In the genomic region with DNA sequence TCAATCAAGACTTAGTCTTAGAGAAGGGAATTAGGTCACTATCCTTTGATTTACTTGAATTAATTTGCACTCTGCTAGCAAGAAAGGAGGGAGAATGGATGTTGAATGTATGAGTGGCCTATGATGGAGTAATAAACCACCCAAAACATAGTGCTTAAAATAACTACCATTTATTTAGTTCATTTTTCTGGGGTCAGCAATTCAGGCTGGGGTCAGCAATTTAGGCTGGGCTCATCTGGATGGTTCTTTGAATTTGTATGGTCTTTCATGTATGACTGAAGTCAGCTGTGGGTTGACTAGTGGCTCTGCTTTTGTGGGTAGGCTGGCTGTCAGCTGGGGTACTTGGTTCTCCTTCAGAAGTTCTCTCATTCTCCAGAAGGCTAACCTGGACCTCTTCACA, we compare ENCODE assay signal across 17 cellular contexts. TPM values are rescaled to one million over a fixed set of nuclear protein-coding genes. Genes with fewer than 3 reads are reported as not detected.
A peak's percentile ranks its signal among the peaks of the same experiment; 100 is the strongest.
DNase-seq lines count a peak whose midpoint lies in the region; ATAC-seq and TF ChIP-seq lines count a peak whose summit lies in the region.
"Had no signal": no experiment of that assay in that cellular context is flagged by ENCODE, and none has a peak within 500 bp of the region (broad histone marks: within the 10 kb centered on the region; RNA-seq: fewer than 3 reads in every experiment).

No MANE protein-coding gene starts in this region.

- H3K36me3 ChIP-seq in BLaER1 treated with 17β-estradiol and CSF1 and Interleukin-3, amounts not matched to agents 10 nM and 100 nM = no peaks in the 10 kb centered on the region
- H3K36me3 ChIP-seq in testis (ENCODE audit: low read depth, missing control alignments) = no peaks in the 10 kb centered on the region
- H3K36me3 ChIP-seq: HAP-1 had no signal

- DNase-seq in nephron progenitor cell = no peak
- no peak for DNase-seq in testis
- DNase-seq in activated CD4-positive, alpha-beta memory T cell treated with anti-CD3 and anti-CD28 coated beads for 36 hours = no peak
- DNase-seq: CD4-positive, alpha-beta T cell; CD8-positive, alpha-beta memory T cell; DMS 273 treated with DMSO at 0.1 percent for 48 hours; DMS79; EL; GDM1; GOT3; HFFc6 had no signal

- peak overlapping the region in 7 of 11 experiments; percentile 10 to 59 (median 44); a peak in 13 of 22 replicates for H3K4me2 ChIP-seq in BLaER1 treated with 17β-estradiol and CSF1 and Interleukin-3, amounts not matched to agents 10 nM and 100 nM

- H3K27me3 Mint-ChIP-seq in nephron progenitor cell (ENCODE audit: low read depth, poor library complexity) = peaks cover 2% of the 10 kb centered on the region
- H3K27me3 Mint-ChIP-seq in activated CD4-positive, alpha-beta memory T cell treated with anti-CD3 and anti-CD28 coated beads for 36 hours = peaks cover 16% of the 10 kb centered on the region

- H3K4me3 Mint-ChIP-seq in nephron progenitor cell = no peak overlapping the region
- H3K4me3 Mint-ChIP-seq in activated CD4-positive, alpha-beta memory T cell treated with anti-CD3 and anti-CD28 coated beads for 36 hours = no peak overlapping the region
- H3K4me3 Mint-ChIP-seq: CD14-positive monocyte; CD4-positive, alpha-beta T cell; CD8-positive, alpha-beta memory T cell; HFFc6 had no signal

- H3K27ac Mint-ChIP-seq in nephron progenitor cell = peak overlapping the region; percentile 56
- H3K27ac Mint-ChIP-seq in activated CD4-positive, alpha-beta memory T cell treated with anti-CD3 and anti-CD28 coated beads for 36 hours = no peak overlapping the region
- H3K27ac Mint-ChIP-seq: CD4-positive, alpha-beta T cell; CD8-positive, alpha-beta memory T cell; HFFc6 had no signal

- intact Hi-C loops in testis (cut with DNase I; ENCODE audit: low total_unique reads) = no loop called here
- intact Hi-C loops in activated CD4-positive, alpha-beta memory T cell treated with anti-CD3 and anti-CD28 coated beads for 36 hours (cut with micrococcal nuclease) = no loop called here

- TF ChIP-seq CTCF in nephron progenitor cell (IDR thresholded peaks at IDR 0.05) (no peak), testis (IDR thresholded peaks at IDR 0.05) (no peak)

- H3K4me3 ChIP-seq in BLaER1 treated with 17β-estradiol and CSF1 and Interleukin-3, amounts not matched to agents 10 nM and 100 nM = no peak overlapping the region
- H3K4me3 ChIP-seq in testis = no peak overlapping the region
- H3K4me3 ChIP-seq: GM12878, HAP-1 had no signal

- POLR2A ChIA-PET in activated CD4-positive, alpha-beta memory T cell treated with anti-CD3 and anti-CD28 coated beads for 36 hours (lab: Charles Lee) = no interaction called here

- no peak overlapping the region for H3K9ac ChIP-seq in BLaER1 treated with 17β-estradiol and CSF1 and Interleukin-3, amounts not matched to agents 10 nM and 100 nM

- H3K9me3 Mint-ChIP-seq in nephron progenitor cell = no peaks in the 10 kb centered on the region
- no peaks in the 10 kb centered on the region for H3K9me3 Mint-ChIP-seq in activated CD4-positive, alpha-beta memory T cell treated with anti-CD3 and anti-CD28 coated beads for 36 hours
- H3K9me3 Mint-ChIP-seq: CD4-positive, alpha-beta T cell; CD8-positive, alpha-beta memory T cell; HFFc6 had no signal

- no peaks in the 10 kb centered on the region for H3K36me3 Mint-ChIP-seq in nephron progenitor cell (ENCODE audit: low read depth)
- H3K36me3 Mint-ChIP-seq in activated CD4-positive, alpha-beta memory T cell treated with anti-CD3 and anti-CD28 coated beads for 36 hours = no peaks in the 10 kb centered on the region
- H3K36me3 Mint-ChIP-seq: CD14-positive monocyte had no signal

- no peak for ATAC-seq in HG02610 (IDR thresholded peaks at IDR 0.05; ENCODE audit: unreplicated experiment)
- ATAC-seq: GM12878 had no signal

- no peak for TF ChIP-seq POLR2A in testis (IDR thresholded peaks at IDR 0.05)

- CTCF ChIA-PET in activated CD4-positive, alpha-beta memory T cell treated with anti-CD3 and anti-CD28 coated beads for 36 hours (lab: Charles Lee) = interaction anchor here (1.2 kb wide), 1 partner anchor 95 kb away, joined by 7 read pairs; no protein-coding TSS in a partner anchor

- H4K20me1 ChIP-seq in BLaER1 treated with 17β-estradiol and CSF1 and Interleukin-3, amounts not matched to agents 10 nM and 100 nM = no peaks in the 10 kb centered on the region

- peaks cover 0 to 4% (median 0%) of the 10 kb centered on the region in 11 experiments; a peak in 2 of 22 replicates for H3K9me3 ChIP-seq in BLaER1 treated with 17β-estradiol and CSF1 and Interleukin-3, amounts not matched to agents 10 nM and 100 nM (replicated peaks in 1 of 11)
- H3K9me3 ChIP-seq in testis = no peaks in the 10 kb centered on the region
- H3K9me3 ChIP-seq: HAP-1 had no signal

- peaks cover 0 to 29% (median 21%) of the 10 kb centered on the region in 10 experiments; a peak in 14 of 20 replicates for H3K4me1 ChIP-seq in BLaER1 treated with 17β-estradiol and CSF1 and Interleukin-3, amounts not matched to agents 10 nM and 100 nM
- no peaks in the 10 kb centered on the region for H3K4me1 ChIP-seq in testis
- H3K4me1 ChIP-seq: HAP-1 had no signal

- H3K27me3 ChIP-seq in BLaER1 treated with 17β-estradiol and CSF1 and Interleukin-3, amounts not matched to agents 10 nM and 100 nM = no peaks in the 10 kb centered on the region
- no peaks in the 10 kb centered on the region for H3K27me3 ChIP-seq in testis

- peaks cover 27% of the 10 kb centered on the region for H3K4me1 Mint-ChIP-seq in nephron progenitor cell
- no peaks in the 10 kb centered on the region for H3K4me1 Mint-ChIP-seq in activated CD4-positive, alpha-beta memory T cell treated with anti-CD3 and anti-CD28 coated beads for 36 hours (ENCODE audit: low read depth)
- H3K4me1 Mint-ChIP-seq: CD14-positive monocyte had no signal

- no peak overlapping the region for H3K27ac ChIP-seq in BLaER1 treated with 17β-estradiol and CSF1 and Interleukin-3, amounts not matched to agents 10 nM and 100 nM
- peak overlapping the region; percentile 7 for H3K27ac ChIP-seq in angular gyrus (ENCODE audit: low read depth, low read length)
- H3K27ac ChIP-seq in testis = no peak overlapping the region

RNA-seq across cellular contexts. Expression of gene LAMA4, which starts 21.0 kb away (rescaled TPM):
- total RNA-seq in testis = 10 to 100 TPM; 49.2 to 61.0 TPM
- 37.6 TPM for polyA plus RNA-seq in testis (ENCODE audit: insufficient read depth, low read depth, low replicate concordance)
- not detected for total RNA-seq in activated CD4-positive, alpha-beta memory T cell treated with anti-CD3 and anti-CD28 coated beads for 36 hours
- total RNA-seq: CD4-positive, alpha-beta T cell; CD8-positive, alpha-beta memory T cell had no signal
- polyA plus RNA-seq: CD14-positive monocyte; CD8-positive, alpha-beta memory T cell had no signal

Comparison
In these comparisons a context has a peak if more than half of its experiments do, and no peak if none do; other contexts are left out.
1. RNA of gene LAMA4, which starts 21.0 kb away (total RNA-seq): 49.2 to 61.0 TPM in testis; not detected in activated CD4-positive, alpha-beta memory T cell treated with anti-CD3 and anti-CD28 coated beads for 36 hours; every median in the first group is over 10 times any median in the second.